ENCODE assay signal across 8 cellular contexts in genomic region chr9:69121155-69122085, GRCh38. TPM values are rescaled to one million over a fixed set of nuclear protein-coding genes. Genes with fewer than 3 reads are reported as not detected.
DNase-seq lines count a peak whose midpoint lies in the region; ATAC-seq and TF ChIP-seq lines count a peak whose summit lies in the region.

No MANE protein-coding gene starts in this region.

- no TSS peak for BruUV-seq in Caco-2 (replicated peaks; lab: Mats Ljungman, UMichigan)

- no peak for TF ChIP-seq CTCF in Caco-2 (IDR thresholded peaks at IDR 0.05; ENCODE audit: insufficient read depth in 1 of 2, low read depth in 1 of 2, low read length in 1 of 2, severe bottlenecking in 1 of 2, unreplicated experiment in 1 of 2)
- TF ChIP-seq CTCF in adrenal gland (IDR thresholded peaks at IDR 0.05), result no peak

- peak overlapping the region; percentile 97 for H3K27ac Mint-ChIP-seq in Caco-2 (ENCODE audit: unreplicated experiment)

- H3K9me3 Mint-ChIP-seq in Caco-2 (ENCODE audit: unreplicated experiment), result no peaks in the 10 kb centered on the region

- 0 to 1% (median 0%) methylated on average over 24 to 87 of the region's 87 CpGs for WGBS in adrenal gland, 4 donors

- H3K4me3 ChIP-seq in Caco-2 (ENCODE audit: low read depth, low read length) (peak overlapping the region; percentile 55), adrenal gland (peak overlapping the region; percentile 19 to 91 (median 68))

- peak overlapping the region; percentile 85 for H3K4me3 Mint-ChIP-seq in Caco-2 (ENCODE audit: unreplicated experiment)

- H3K27me3 Mint-ChIP-seq in Caco-2 (ENCODE audit: insufficient read depth, unreplicated experiment), result no peaks in the 10 kb centered on the region

- POLR2A ChIA-PET in Caco-2 (lab: Charles Lee), result no interaction called here

- H3K27me3 ChIP-seq in Caco-2 (replicated peaks; ENCODE audit: control insufficient read depth, insufficient read depth, low read length) (no peaks in the 10 kb centered on the region), adrenal gland (no peaks in the 10 kb centered on the region)

- CTCF ChIA-PET in Caco-2 (lab: Charles Lee), result interaction anchor here (1.4 kb wide), 1 partner anchor 72 kb away, joined by 4 read pairs; no protein-coding TSS in a partner anchor

- H3K36me3 Mint-ChIP-seq in Caco-2 (ENCODE audit: insufficient read depth, unreplicated experiment), result peaks cover 6% of the 10 kb centered on the region

- no peak for TF ChIP-seq POLR2A in adrenal gland (IDR thresholded peaks at IDR 0.05)

- peak; percentile 69 for ATAC-seq in GM19372 (IDR thresholded peaks at IDR 0.05; ENCODE audit: low read depth, unreplicated experiment)
- peak; percentile 66 for ATAC-seq in HG03439 (IDR thresholded peaks at IDR 0.05; ENCODE audit: unreplicated experiment)

- H3K9me3 ChIP-seq in Caco-2, result no peaks in the 10 kb centered on the region
- no peaks in the 10 kb centered on the region for H3K9me3 ChIP-seq in adrenal gland (replicated peaks in 1 of 3)

- intact Hi-C loops in Caco-2 (cut with micrococcal nuclease; ENCODE audit: unreplicated experiment) (loop anchor here (2.0 to 5.0 kb wide), 3 partner anchors 17 to 71 kb away; no protein-coding TSS in a partner anchor), adrenal gland (cut with DNase I) (no loop called here)

- H3K4me1 ChIP-seq in Caco-2 (no peaks in the 10 kb centered on the region), adrenal gland (replicated peaks in 1 of 2) (peaks cover 6% of the 10 kb centered on the region in 2 donors)

- H3K4me1 Mint-ChIP-seq in Caco-2 (ENCODE audit: low read depth, unreplicated experiment), result no peaks in the 10 kb centered on the region

- H3K27ac ChIP-seq in adrenal gland, result peak overlapping the region in 4 of 5 donors; percentile 43 to 75 (median 64)

- DNase-seq in Caco-2, result peak; percentile 44 to 69
- DNase-seq in OCI-M1 (lab: John Stamatoyannopoulos, UW), result peak; percentile 81
- peak in 6 of 7 donors; percentile 27 to 43 (median 39) for DNase-seq in adrenal gland
- peak; percentile 59 for DNase-seq in hepatic stellate cell (ENCODE audit: low spot score)
- peak; percentile 52 for DNase-seq in putamen (ENCODE audit: low spot score)
- no peak for DNase-seq in foreskin melanocyte

- H3K36me3 ChIP-seq in Caco-2 (ENCODE audit: control insufficient read depth, insufficient read depth, low read length), result no peaks in the 10 kb centered on the region
- no peaks in the 10 kb centered on the region for H3K36me3 ChIP-seq in adrenal gland (replicated peaks in 1 of 2)

RNA-seq across cellular contexts. Expression of gene TJP2, which starts 52.7 kb away (rescaled TPM):
- total RNA-seq in Caco-2 (2022) (35.8 and 36.7 TPM in 2 replicates), adrenal gland (100 to 1,000 TPM in 1 of 8 donors, 10 to 100 TPM in 7; 16.8 to 108 (median 48.5) TPM)
- polyA plus RNA-seq in adrenal gland, result 10 to 100 TPM; 22.1 to 26.4 (median 23.2) TPM
